Comparison of ENCODE assay signal across 10 cellular contexts in the genomic region with DNA sequence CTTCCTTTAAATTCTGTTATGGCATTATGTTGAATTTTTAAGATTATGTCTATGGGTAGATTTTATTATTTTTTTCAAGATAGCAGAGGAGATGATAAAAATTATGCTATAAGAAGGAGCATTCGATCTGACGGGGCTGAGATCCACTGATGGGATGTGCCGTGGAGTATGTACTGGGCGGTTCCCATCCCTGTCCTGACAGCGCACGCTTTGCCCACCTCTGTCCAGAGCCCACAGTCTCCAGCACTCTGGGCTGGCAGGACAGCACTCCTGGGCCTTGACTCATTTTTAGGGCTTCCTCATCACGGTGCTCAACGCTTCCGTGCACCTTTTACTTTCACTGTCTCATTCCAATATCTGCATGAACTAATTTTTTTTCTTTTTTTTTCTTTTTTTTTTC.
"Had no signal": no experiment of that assay in that cellular context is flagged by ENCODE, and none has a peak within 500 bp of the region (broad histone marks: within the 10 kb centered on the region; RNA-seq: fewer than 3 reads in every experiment).

No MANE protein-coding gene starts in this region.

- H3K9ac ChIP-seq: GM23248 had no signal

- H3K27me3 Mint-ChIP-seq: IgD-negative memory B cell had no signal

- H3K27ac Mint-ChIP-seq: HFFc6, IgD-negative memory B cell had no signal

- DNase-seq: GM23248, GOT3, H7, HFFc6, KBM-7 had no signal

- H3K36me3 Mint-ChIP-seq: IgD-negative memory B cell had no signal

- ATAC-seq: HCT116, HepG2 had no signal

- H3K36me3 ChIP-seq: HAP-1 had no signal

- H3K4me3 Mint-ChIP-seq: HFFc6, IgD-negative memory B cell had no signal

- FAIRE-seq: HepG2 had no signal

- H3K9me3 ChIP-seq: HAP-1 had no signal

- H3K4me3 ChIP-seq: GM23248, HAP-1 had no signal

- H3K4me1 ChIP-seq: HAP-1 had no signal

- H3K27ac ChIP-seq: GM23248, HL-60 had no signal
